8 cellular contexts compared by ENCODE assay signal in the genomic region with DNA sequence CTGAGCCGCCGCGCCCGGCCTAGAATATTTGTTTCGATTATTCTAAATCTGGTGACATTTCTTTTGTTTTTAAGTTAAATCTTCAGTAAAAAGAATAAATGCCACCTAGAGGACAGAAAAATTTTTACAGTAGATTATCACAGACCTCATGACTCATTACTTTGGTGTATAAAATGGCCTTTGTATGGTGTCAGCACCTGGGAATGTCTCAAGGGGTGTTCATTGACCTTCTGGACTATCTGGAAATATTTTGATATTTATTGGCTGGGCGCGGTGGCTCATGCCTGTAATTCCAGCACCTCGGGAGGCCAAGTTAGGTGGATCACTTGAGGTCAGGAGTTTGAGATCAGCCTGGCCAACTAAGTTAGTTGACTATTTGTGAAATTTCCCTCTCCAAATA. TPM values are rescaled to one million over a fixed set of nuclear protein-coding genes. Genes with fewer than 3 reads are reported as not detected.
A peak's percentile ranks its signal among the peaks of the same experiment; 100 is the strongest.
DNase-seq lines count a peak whose midpoint lies in the region; ATAC-seq and TF ChIP-seq lines count a peak whose summit lies in the region.

No MANE protein-coding gene starts in this region.

- H2AFZ ChIP-seq in hepatocyte = no peak overlapping the region

- 88% methylated on average over 8 of the region's 8 CpGs for WGBS in hepatocyte (ENCODE audit: low lambda C conversion rate, missing lambda C conversion rate)

- CTCF ChIA-PET in Caco-2 (lab: Charles Lee) (no interaction called here), HEK293 (lab: Yijun Ruan, JAX) (interaction anchor here (0.6 kb wide), 1 partner anchor 214 kb away, joined by 3 read pairs; no protein-coding TSS in a partner anchor)

- H3K36me3 Mint-ChIP-seq in Caco-2 (ENCODE audit: insufficient read depth, unreplicated experiment) = peaks cover 20% of the 10 kb centered on the region

- TF ChIP-seq CTCF in Caco-2 (IDR thresholded peaks at IDR 0.05; ENCODE audit: insufficient read depth in 1 of 2, low read depth in 1 of 2, low read length in 1 of 2, severe bottlenecking in 1 of 2, unreplicated experiment in 1 of 2) (peak; percentile 20 to 45), HEK293 (tag by site-specific recombination; IDR thresholded peaks at IDR 0.05) (no peak), hepatocyte (IDR thresholded peaks at IDR 0.05; ENCODE audit: poor library complexity) (peak; percentile 42)

- peak overlapping the region; percentile 60 for H3K4me3 Mint-ChIP-seq in Caco-2 (ENCODE audit: unreplicated experiment)

- POLR2A ChIA-PET in Caco-2 (lab: Charles Lee) = no interaction called here
- POLR2A ChIA-PET in HEK293 (lab: Yijun Ruan, JAX) = no interaction called here

- H3K4me3 ChIP-seq in Caco-2 (ENCODE audit: low read depth, low read length) (no peak overlapping the region), HEK293 (ENCODE audit: low read depth, low read length) (no peak overlapping the region), hepatocyte (no peak overlapping the region)

- no peaks in the 10 kb centered on the region for H3K9me3 Mint-ChIP-seq in Caco-2 (ENCODE audit: unreplicated experiment)

- H3K27ac Mint-ChIP-seq in Caco-2 (ENCODE audit: unreplicated experiment) = peak overlapping the region; percentile 97

- H3K9me2 ChIP-seq in hepatocyte (replicated peaks; ENCODE audit: insufficient read depth) = no peaks in the 10 kb centered on the region

- H3K27ac ChIP-seq in HEK293 (ENCODE audit: extremely low read depth, low read depth, low read length) = no peak overlapping the region
- peak overlapping the region; percentile 45 for H3K27ac ChIP-seq in hepatocyte

- H3K4me1 ChIP-seq in Caco-2 (peaks cover 16% of the 10 kb centered on the region), HEK293 (ENCODE audit: control insufficient read depth, insufficient read depth, low read length) (no peaks in the 10 kb centered on the region), hepatocyte (ENCODE audit: insufficient read depth) (no peaks in the 10 kb centered on the region)

- peak overlapping the region; percentile 15 for H3K4me2 ChIP-seq in hepatocyte

- peak; percentile 81 to 88 for DNase-seq in Caco-2
- peak; percentile 70 for DNase-seq in SW480 (ENCODE audit: low spot score)
- DNase-seq in hepatocyte (ENCODE audit: low spot score) = peak; percentile 65

- no peak for ATAC-seq in HG02678 (IDR thresholded peaks at IDR 0.05; ENCODE audit: unreplicated experiment)
- ATAC-seq in GM18870 (IDR thresholded peaks at IDR 0.05; ENCODE audit: unreplicated experiment) = no peak
- no peak for ATAC-seq in GM19035 (IDR thresholded peaks at IDR 0.05; ENCODE audit: unreplicated experiment)
- no peak for ATAC-seq in GM18517 (IDR thresholded peaks at IDR 0.05; ENCODE audit: unreplicated experiment)

- H3K79me2 ChIP-seq in hepatocyte = no peaks in the 10 kb centered on the region

- H3K27me3 ChIP-seq in Caco-2 (replicated peaks; ENCODE audit: control insufficient read depth, insufficient read depth, low read length) = no peaks in the 10 kb centered on the region
- H3K27me3 ChIP-seq in hepatocyte = no peaks in the 10 kb centered on the region

- H3K9me3 ChIP-seq in Caco-2 = no peaks in the 10 kb centered on the region
- H3K9me3 ChIP-seq in HEK293 (ENCODE audit: control insufficient read depth, insufficient read depth, low read depth, low read length) = no peaks in the 10 kb centered on the region
- H3K9me3 ChIP-seq in hepatocyte (ENCODE audit: low read depth) = no peaks in the 10 kb centered on the region

- H4K20me1 ChIP-seq in hepatocyte (ENCODE audit: insufficient read depth, poor library complexity, severe bottlenecking) = no peaks in the 10 kb centered on the region

- H3K36me3 ChIP-seq in Caco-2 (ENCODE audit: control insufficient read depth, insufficient read depth, low read length) (no peaks in the 10 kb centered on the region), HEK293 (ENCODE audit: control insufficient read depth in 2 of 2, insufficient read depth in 1 of 2, low read length in 2 of 2) (peaks cover 5 to 19% of the 10 kb centered on the region in 2 experiments; a peak in 2 of 3 replicates), hepatocyte (replicated peaks; ENCODE audit: insufficient read depth, low read depth) (no peaks in the 10 kb centered on the region)

- H3K27me3 Mint-ChIP-seq in Caco-2 (ENCODE audit: insufficient read depth, unreplicated experiment) = no peaks in the 10 kb centered on the region

- intact Hi-C loops in Caco-2 (cut with micrococcal nuclease; ENCODE audit: unreplicated experiment) = loop anchor here (1.0 kb wide), 1 partner anchor 30 kb away; a partner anchor contains a TSS

- peaks cover 13% of the 10 kb centered on the region for H3K4me1 Mint-ChIP-seq in Caco-2 (ENCODE audit: low read depth, unreplicated experiment)

- BruUV-seq in Caco-2 (replicated peaks; lab: Mats Ljungman, UMichigan) = no TSS peak

TF ChIP-seq in HEK293, 187 proteins besides CTCF, POLR2A, EP300 and RAD21:
- TF ChIP-seq ZNF335 (tag by site-specific recombination; conservative IDR thresholded peaks at IDR 0.05) = peak; percentile 36; the same call in 1 of the 2 replicates
- TF ChIP-seq, protein P1, sequence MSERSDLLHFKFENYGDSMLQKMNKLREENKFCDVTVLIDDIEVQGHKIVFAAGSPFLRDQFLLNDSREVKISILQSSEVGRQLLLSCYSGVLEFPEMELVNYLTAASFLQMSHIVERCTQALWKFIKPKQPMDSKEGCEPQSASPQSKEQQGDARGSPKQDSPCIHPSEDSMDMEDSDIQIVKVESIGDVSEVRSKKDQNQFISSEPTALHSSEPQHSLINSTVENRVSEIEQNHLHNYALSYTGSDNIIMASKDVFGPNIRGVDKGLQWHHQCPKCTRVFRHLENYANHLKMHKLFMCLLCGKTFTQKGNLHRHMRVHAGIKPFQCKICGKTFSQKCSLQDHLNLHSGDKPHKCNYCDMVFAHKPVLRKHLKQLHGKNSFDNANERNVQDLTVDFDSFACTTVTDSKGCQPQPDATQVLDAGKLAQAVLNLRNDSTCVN (tag by site-specific recombination; optimal IDR thresholded peaks at IDR 0.05) = no peak
TF ChIP-seq in HEK293: peak in this region for 1.

RNA-seq across cellular contexts. Expression of a gene that starts 30.3 kb away (rescaled TPM):
- 32.9 and 35.0 TPM in 2 replicates for total RNA-seq in Caco-2 (2022)
- total RNA-seq in hepatocyte = 35.8 and 40.5 TPM in 2 replicates
- polyA plus RNA-seq in hepatocyte = 16.1 and 16.8 TPM in 2 replicates
